29 cellular contexts compared by ENCODE assay signal in genomic region chrX:23185951-23186350, GRCh38.
DNase-seq lines count a peak whose midpoint lies in the region; ATAC-seq, FAIRE-seq and TF ChIP-seq lines count a peak whose summit lies in the region.
"Had no signal": no experiment of that assay in that cellular context is flagged by ENCODE, and none has a peak within 500 bp of the region (broad histone marks: within the 10 kb centered on the region; RNA-seq: fewer than 3 reads in every experiment).

No MANE protein-coding gene starts in this region.

- TF ChIP-seq CTCF in A549 (IDR thresholded peaks at IDR 0.05) (no peak), WTC11 (IDR thresholded peaks at IDR 0.05) (no peak)

- 0% methylated on average over 1 of the region's 1 CpG for WGBS in A549 (ENCODE audit: missing lambda C conversion rate)

- no peak overlapping the region for H3K4me3 Mint-ChIP-seq in WTC11
- H3K4me3 Mint-ChIP-seq: CD4-positive, CD25-positive, alpha-beta regulatory T cell; naive B cell; stimulated activated naive CD8-positive, alpha-beta T cell treated with anti-CD3 and anti-CD28 coated beads, Interleukin-15, amount 100 ng/mL, for 72 hours had no signal

- TF ChIP-seq EP300 in A549 (IDR thresholded peaks at IDR 0.05), result no peak

- no peaks in the 10 kb centered on the region for H3K36me3 Mint-ChIP-seq in WTC11
- H3K36me3 Mint-ChIP-seq: activated naive CD4-positive, alpha-beta T cell treated with anti-CD3 and anti-CD28 coated beads, Interleukin-2, amount 50 U/mL, for 72 hours; CD4-positive, CD25-positive, alpha-beta regulatory T cell; naive B cell had no signal

- H3K9me3 Mint-ChIP-seq in WTC11, result no peaks in the 10 kb centered on the region
- H3K9me3 Mint-ChIP-seq: activated naive CD4-positive, alpha-beta T cell treated with anti-CD3 and anti-CD28 coated beads, Interleukin-2, amount 50 U/mL, for 72 hours; activated T-helper 2 cell treated with anti-CD3 and anti-CD28 coated beads, Interferon-gamma antibody, Interleukin-2, Interleukin-4, amounts not matched to agents 10 μg/mL and 5 μg/mL and 100 μg/mL, durations not matched to agents 14 hours and 24 hours and 36 hours; CD4-positive, CD25-positive, alpha-beta regulatory T cell; stimulated activated naive CD8-positive, alpha-beta T cell treated with anti-CD3 and anti-CD28 coated beads, Interleukin-15, amount 100 ng/mL, for 72 hours had no signal

- TF ChIP-seq POLR2A in A549 (IDR thresholded peaks at IDR 0.05; ENCODE audit: low read length), result no peak

- H3K4me3 ChIP-seq in A549, result no peak overlapping the region
- H3K4me3 ChIP-seq: coronary artery, K562, left ventricle myocardium inferior, thyroid gland had no signal

- no peaks in the 10 kb centered on the region for H3K4me1 ChIP-seq in A549
- H3K4me1 ChIP-seq: left ventricle myocardium inferior, thyroid gland had no signal

- DNase-seq in A549 (ENCODE audit: low read depth in 1 of 2, low spot score in 1 of 2) (no peak), WTC11 (ENCODE audit: low spot score) (no peak), RCC 7860 (ENCODE audit: low spot score) (no peak)
- DNase-seq: activated CD8-positive, alpha-beta memory T cell treated with anti-CD3 and anti-CD28 coated beads, Interleukin-2, amount 50 U/mL, for 48 hours; anterior cingulate cortex; CD4-positive, CD25-positive, alpha-beta regulatory T cell; foreskin melanocyte; H7; left ventricle myocardium inferior; naive B cell; NCI-H1417; NCI-H2107; NCI-H446 treated with DMSO at 0.1 percent for 48 hours; nucleus accumbens; Right ventricle myocardium superior; stimulated activated naive CD8-positive, alpha-beta T cell treated with anti-CD3 and anti-CD28 coated beads, Interleukin-15, amount 100 ng/mL, for 72 hours; thyroid gland; WERI-Rb-1 had no signal

- no peak overlapping the region for H3K27ac Mint-ChIP-seq in WTC11
- H3K27ac Mint-ChIP-seq: activated naive CD4-positive, alpha-beta T cell treated with anti-CD3 and anti-CD28 coated beads, Interleukin-2, amount 50 U/mL, for 72 hours; activated T-helper 2 cell treated with anti-CD3 and anti-CD28 coated beads, Interferon-gamma antibody, Interleukin-2, Interleukin-4, amounts not matched to agents 10 μg/mL and 5 μg/mL and 100 μg/mL, durations not matched to agents 14 hours and 24 hours and 36 hours; CD4-positive, CD25-positive, alpha-beta regulatory T cell; naive B cell; stimulated activated naive CD8-positive, alpha-beta T cell treated with anti-CD3 and anti-CD28 coated beads, Interleukin-15, amount 100 ng/mL, for 72 hours had no signal

- POLR2A ChIA-PET in A549 (lab: Yijun Ruan, JAX) (no interaction called here), WTC11 (lab: Charles Lee) (no interaction called here)

- H3K9me3 ChIP-seq in A549, result no peaks in the 10 kb centered on the region
- H3K9me3 ChIP-seq: left ventricle myocardium inferior, thyroid gland had no signal

- TF ChIP-seq RAD21 in A549 (conservative IDR thresholded peaks at IDR 0.05 in 1 of 2, IDR thresholded peaks at IDR 0.05 in 1 of 2), result no peak

- peak; percentile 54 for FAIRE-seq in A549 (lab: Jason Lieb, UNC)
- FAIRE-seq in RCC 7860 (lab: Jason Lieb, UNC), result no peak
- FAIRE-seq: K562 had no signal

- no peak for ATAC-seq in A549
- ATAC-seq in GM18870 (IDR thresholded peaks at IDR 0.05; ENCODE audit: unreplicated experiment), result peak; percentile 87
- peak; percentile 60 for ATAC-seq in GM21381 (IDR thresholded peaks at IDR 0.05; ENCODE audit: unreplicated experiment)
- ATAC-seq in HG03064 (IDR thresholded peaks at IDR 0.05; ENCODE audit: low read depth, unreplicated experiment), result peak; percentile 53
- ATAC-seq in WTC11, result no peak
- no peak for ATAC-seq in HG02759 (IDR thresholded peaks at IDR 0.05; ENCODE audit: unreplicated experiment)
- ATAC-seq in HG03045 (IDR thresholded peaks at IDR 0.05; ENCODE audit: unreplicated experiment), result no peak
- ATAC-seq: activated naive CD4-positive, alpha-beta T cell treated with anti-CD3 and anti-CD28 coated beads, Interleukin-2, amount 50 U/mL, for 72 hours; esophagus mucosa; K562; stimulated activated naive CD8-positive, alpha-beta T cell treated with anti-CD3 and anti-CD28 coated beads, Interleukin-15, amount 100 ng/mL, for 72 hours had no signal

- H3K27me3 Mint-ChIP-seq in WTC11 (ENCODE audit: low read depth), result no peaks in the 10 kb centered on the region
- H3K27me3 Mint-ChIP-seq: CD4-positive, CD25-positive, alpha-beta regulatory T cell; naive B cell; stimulated activated naive CD8-positive, alpha-beta T cell treated with anti-CD3 and anti-CD28 coated beads, Interleukin-15, amount 100 ng/mL, for 72 hours had no signal

- CTCF ChIA-PET in A549 (lab: Yijun Ruan, JAX), result no interaction called here
- CTCF ChIA-PET in WTC11 (lab: Charles Lee), result no interaction called here

- no peaks in the 10 kb centered on the region for H3K4me1 Mint-ChIP-seq in WTC11
- H3K4me1 Mint-ChIP-seq: CD4-positive, CD25-positive, alpha-beta regulatory T cell; naive B cell; stimulated activated naive CD8-positive, alpha-beta T cell treated with anti-CD3 and anti-CD28 coated beads, Interleukin-15, amount 100 ng/mL, for 72 hours had no signal

- H3K27ac ChIP-seq in A549, result no peak overlapping the region
- H3K27ac ChIP-seq: 22Rv1, coronary artery, left ventricle myocardium inferior, thyroid gland, WERI-Rb-1 had no signal

- no peak overlapping the region for H3K4me2 ChIP-seq in A549

TF ChIP-seq in A549, 52 proteins besides CTCF, POLR2A, EP300 and RAD21:
- no peak for TF ChIP-seq ATOH8 (CRISPR knock-in tag; IDR thresholded peaks at IDR 0.05; ENCODE audit: low read depth)
- TF ChIP-seq MAFK (IDR thresholded peaks at IDR 0.05; ENCODE audit: partially characterized antibody), result no peak
- no peak for TF ChIP-seq HDAC2 (IDR thresholded peaks at IDR 0.05)
- TF ChIP-seq TFCP2L1 (CRISPR knock-in tag; IDR thresholded peaks at IDR 0.05), result no peak
- no peak for TF ChIP-seq SMC3 (IDR thresholded peaks at IDR 0.05)
- no peak for TF ChIP-seq HOXB13 (CRISPR knock-in tag; IDR thresholded peaks at IDR 0.05; ENCODE audit: low read depth)

TF ChIP-seq in WTC11, 78 proteins besides CTCF, POLR2A, EP300 and RAD21:
- TF ChIP-seq ATF1 (CRISPR knock-in tag; IDR thresholded peaks at IDR 0.05) (no peak), JAZF1 (CRISPR knock-in tag; IDR thresholded peaks at IDR 0.05) (no peak), ERG (CRISPR knock-in tag; IDR thresholded peaks at IDR 0.05) (no peak), ZSCAN18 (CRISPR knock-in tag; IDR thresholded peaks at IDR 0.05) (no peak), ZNF317 (CRISPR knock-in tag; IDR thresholded peaks at IDR 0.05; ENCODE audit: borderline replicate concordance, low read depth) (no peak), ZNF263 (CRISPR knock-in tag; IDR thresholded peaks at IDR 0.05; ENCODE audit: low read depth) (no peak), ZNF396 (CRISPR knock-in tag; IDR thresholded peaks at IDR 0.05; ENCODE audit: borderline replicate concordance) (no peak), GTF2I (CRISPR knock-in tag; conservative IDR thresholded peaks at IDR 0.05) (no peak), ZNF425 (CRISPR knock-in tag; conservative IDR thresholded peaks at IDR 0.05) (no peak), FOXK1 (CRISPR knock-in tag; IDR thresholded peaks at IDR 0.05) (no peak)
TF ChIP-seq in WTC11: peak in this region for 0.

Comparison
In these comparisons a context has a peak if more than half of its experiments do, and no peak if none do; other contexts are left out.
1. ATAC-seq: peak in GM18870 (single experiment), GM21381 (single experiment) and HG03064 (single experiment); none in A549 (0 of 2), WTC11 (single experiment), HG02759 (single experiment) and HG03045 (single experiment).